In genomic region chr13:78650725-78651083, GRCh38 we compare ENCODE assay signal across 1 cellular context.
TF ChIP-seq lines count a peak whose summit lies in the region.

No MANE protein-coding gene starts in this region.

TF ChIP-seq in GM12878, 131 proteins besides CTCF, POLR2A, EP300 and RAD21:
- TF ChIP-seq LARP7 (IDR thresholded peaks at IDR 0.05) (no peak), PKNOX1 (IDR thresholded peaks at IDR 0.05) (no peak), MEF2A (IDR thresholded peaks at IDR 0.05; ENCODE audit: insufficient read depth, low read depth, low read length) (no peak), ZNF24 (IDR thresholded peaks at IDR 0.05) (no peak), CHD4 (IDR thresholded peaks at IDR 0.05) (no peak), YBX1 (IDR thresholded peaks at IDR 0.05) (no peak), ASH2L (IDR thresholded peaks at IDR 0.05; ENCODE audit: borderline replicate concordance, low read depth) (no peak), NBN (IDR thresholded peaks at IDR 0.05) (no peak), ZNF592 (IDR thresholded peaks at IDR 0.05) (no peak), ZNF274 (IDR thresholded peaks at IDR 0.05; ENCODE audit: insufficient read depth, insufficient read length) (no peak), E4F1 (IDR thresholded peaks at IDR 0.05; ENCODE audit: borderline replicate concordance, partially characterized antibody) (no peak), ZBTB40 (IDR thresholded peaks at IDR 0.05; ENCODE audit: borderline replicate concordance) (no peak), MAX (IDR thresholded peaks at IDR 0.05; ENCODE audit: low read depth, low read length) (no peak)
TF ChIP-seq in GM12878: peak in this region for 0.
